ENCODE assay signal across 8 cellular contexts in the genomic region with DNA sequence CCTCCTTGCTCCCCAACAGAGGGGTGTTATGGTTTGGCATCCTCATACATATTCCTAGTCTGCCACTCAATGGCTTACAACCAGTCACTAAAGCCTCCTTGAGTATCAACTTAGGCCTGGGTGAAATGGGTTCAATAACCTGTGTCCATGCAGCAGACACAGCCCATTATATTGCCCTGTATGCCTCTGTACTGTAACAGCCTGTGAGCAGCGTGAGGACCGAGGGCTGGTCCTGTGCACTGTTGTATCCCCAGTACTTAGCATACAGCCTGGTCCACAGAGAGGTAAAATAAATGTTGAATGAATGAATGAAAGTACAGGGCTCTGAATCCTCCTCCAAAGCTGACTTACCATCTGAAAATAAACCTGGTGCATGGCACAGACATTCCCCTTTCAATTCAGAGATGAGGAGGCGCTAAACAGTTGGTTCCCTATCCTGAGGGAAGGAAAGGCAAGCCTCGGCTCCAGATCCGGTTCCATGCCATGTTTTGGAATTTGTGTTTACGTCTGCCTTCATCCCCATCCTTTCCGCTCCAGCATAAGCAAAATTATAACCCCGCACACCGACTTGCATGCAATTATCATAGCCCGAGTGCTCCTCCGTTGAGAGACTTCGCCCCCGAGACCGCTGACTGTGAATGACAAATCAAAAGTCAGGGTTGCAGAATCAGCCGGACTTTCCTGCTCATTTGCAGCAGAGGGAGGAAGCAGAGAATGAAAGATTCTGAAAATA. TPM values are rescaled to one million over a fixed set of nuclear protein-coding genes. Genes with fewer than 3 reads are reported as not detected.
A peak's percentile ranks its signal among the peaks of the same experiment; 100 is the strongest.
DNase-seq lines count a peak whose midpoint lies in the region; ATAC-seq and TF ChIP-seq lines count a peak whose summit lies in the region.

No MANE protein-coding gene starts in this region.

- H3K4me3 Mint-ChIP-seq in activated T-cell treated with anti-CD3 and anti-CD28 coated beads, Interleukin-2, amount 50 U/mL, for 24 hours = peak overlapping the region; percentile 33
- no peak overlapping the region for H3K4me3 Mint-ChIP-seq in activated T-cell treated with anti-CD3 and anti-CD28 coated beads, Interleukin-2, amount 50 U/mL, for 4 hours

- no peak for DNase-seq in activated T-cell treated with anti-CD3 and anti-CD28 coated beads, Interleukin-2, amount 50 U/mL, for 24 hours
- DNase-seq in activated T-cell treated with anti-CD3 and anti-CD28 coated beads, Interleukin-2, amount 50 U/mL, for 4 hours = no peak
- DNase-seq in SHP77 (lab: John Stamatoyannopoulos, UW) (peak; percentile 55 to 58), epithelial cell of esophagus (ENCODE audit: low read depth) (peak; percentile 74), mucosa of gallbladder (ENCODE audit: low spot score) (peak; percentile 21), SIG-M5 (lab: John Stamatoyannopoulos, UW) (no peak)
- no peak for DNase-seq in activated CD4-positive, CD25-positive, alpha-beta regulatory T cell treated with anti-CD3 and anti-CD28 coated beads, Interleukin-2, amount 50 U/mL, for 72 hours

- H3K27ac Mint-ChIP-seq in activated T-cell treated with anti-CD3 and anti-CD28 coated beads, Interleukin-2, amount 50 U/mL, for 24 hours = no peak overlapping the region

- peak overlapping the region; percentile 31 for H3K4me3 ChIP-seq in epithelial cell of esophagus (ENCODE audit: low read length)

- no peak for ATAC-seq in activated T-cell treated with anti-CD3 and anti-CD28 coated beads, Interleukin-2, amount 50 U/mL, for 4 hours
- no peak for ATAC-seq in HG02840 (IDR thresholded peaks at IDR 0.05; ENCODE audit: low FRiP score, unreplicated experiment)

- no peaks in the 10 kb centered on the region for H3K36me3 Mint-ChIP-seq in activated T-cell treated with anti-CD3 and anti-CD28 coated beads, Interleukin-2, amount 50 U/mL, for 24 hours (ENCODE audit: low read depth)
- H3K36me3 Mint-ChIP-seq in activated T-cell treated with anti-CD3 and anti-CD28 coated beads, Interleukin-2, amount 50 U/mL, for 4 hours (ENCODE audit: insufficient read depth) = no peaks in the 10 kb centered on the region

- no peak for TF ChIP-seq CTCF in epithelial cell of esophagus (IDR thresholded peaks at IDR 0.05; ENCODE audit: insufficient read depth, low read depth, low read length, missing control alignments)

- H3K9me3 Mint-ChIP-seq in activated T-cell treated with anti-CD3 and anti-CD28 coated beads, Interleukin-2, amount 50 U/mL, for 24 hours = no peaks in the 10 kb centered on the region
- H3K9me3 Mint-ChIP-seq in activated T-cell treated with anti-CD3 and anti-CD28 coated beads, Interleukin-2, amount 50 U/mL, for 4 hours = no peaks in the 10 kb centered on the region

- peaks cover 46% of the 10 kb centered on the region for H3K4me1 Mint-ChIP-seq in activated T-cell treated with anti-CD3 and anti-CD28 coated beads, Interleukin-2, amount 50 U/mL, for 24 hours (ENCODE audit: low read depth)
- H3K4me1 Mint-ChIP-seq in activated T-cell treated with anti-CD3 and anti-CD28 coated beads, Interleukin-2, amount 50 U/mL, for 4 hours (ENCODE audit: low read depth) = peaks cover 23% of the 10 kb centered on the region

- H3K27me3 Mint-ChIP-seq in activated T-cell treated with anti-CD3 and anti-CD28 coated beads, Interleukin-2, amount 50 U/mL, for 24 hours = peaks cover 36% of the 10 kb centered on the region
- peaks cover 31% of the 10 kb centered on the region for H3K27me3 Mint-ChIP-seq in activated T-cell treated with anti-CD3 and anti-CD28 coated beads, Interleukin-2, amount 50 U/mL, for 4 hours (ENCODE audit: low read depth)

RNA-seq across cellular contexts. Expression of a gene that starts 45.0 kb away (rescaled TPM):
- 1 to 10 TPM; 1.3 to 2.5 (median 2.1) TPM for total RNA-seq in activated T-cell treated with anti-CD3 and anti-CD28 coated beads, Interleukin-2, amount 50 U/mL, for 4 hours
- 6.0 TPM for total RNA-seq in mucosa of gallbladder

Comparison
In these comparisons a context has a peak if more than half of its experiments do, and no peak if none do; other contexts are left out.
1. DNase-seq: peak in SHP77 (2 of 2), epithelial cell of esophagus (single experiment) and mucosa of gallbladder (single experiment); none in activated T-cell treated with anti-CD3 and anti-CD28 coated beads, Interleukin-2, amount 50 U/mL, for 24 hours (single experiment), activated T-cell treated with anti-CD3 and anti-CD28 coated beads, Interleukin-2, amount 50 U/mL, for 4 hours (single experiment), SIG-M5 (single experiment) and activated CD4-positive, CD25-positive, alpha-beta regulatory T cell treated with anti-CD3 and anti-CD28 coated beads, Interleukin-2, amount 50 U/mL, for 72 hours (single experiment).